35 cellular contexts compared by ENCODE assay signal in the genomic region with DNA sequence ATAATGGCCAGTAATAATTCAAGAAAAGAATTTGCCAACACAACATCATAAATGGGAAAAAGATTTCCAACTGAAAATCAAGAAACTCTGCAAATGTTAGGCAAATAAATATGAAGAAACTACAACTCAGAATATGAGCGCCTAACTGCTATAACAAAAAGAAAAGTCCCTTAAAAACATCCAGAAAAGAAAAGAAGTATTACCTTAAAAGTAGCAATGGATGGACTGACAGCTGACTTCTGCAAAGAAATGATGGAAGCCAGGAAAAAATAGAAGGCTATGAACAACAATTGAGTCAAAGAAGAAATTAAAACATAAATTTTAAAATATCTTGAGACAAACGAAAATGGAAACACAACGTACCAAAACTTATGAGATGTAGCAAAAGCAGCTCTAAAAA.
"Had no signal": no experiment of that assay in that cellular context is flagged by ENCODE, and none has a peak within 500 bp of the region (broad histone marks: within the 10 kb centered on the region; RNA-seq: fewer than 3 reads in every experiment).

No MANE protein-coding gene starts in this region.

- H3K9ac ChIP-seq: KMS-11 had no signal

- FAIRE-seq: astrocyte, bronchial epithelial cell, RCC 7860 had no signal

- H3K4me3 ChIP-seq: body of pancreas, PC-9 had no signal

- H3K4me2 ChIP-seq: KMS-11, PC-9 had no signal

- DNase-seq: activated CD4-positive, alpha-beta T cell treated with anti-CD3 and anti-CD28 coated beads for 1 hour; activated CD4-positive, alpha-beta T cell treated with anti-CD3 and anti-CD28 coated beads for 48 hours; activated CD4-positive, CD25-positive, alpha-beta regulatory T cell; activated CD8-positive, alpha-beta T cell treated with anti-CD3 and anti-CD28 coated beads for 36 hours; activated effector memory CD4-positive, alpha-beta T cell treated with anti-CD3 and anti-CD28 coated beads, Interleukin-2, amount 50 U/mL, for 16 hours; activated naive CD4-positive, alpha-beta T cell; activated naive CD4-positive, alpha-beta T cell treated with anti-CD3 and anti-CD28 coated beads, Interleukin-2, amount 50 U/mL, for 16 hours; activated naive CD8-positive, alpha-beta T cell treated with anti-CD3 and anti-CD28 coated beads for 36 hours; activated T-cell treated with anti-CD3 and anti-CD28 coated beads, Interleukin-2, amount 50 U/mL, for 1 hour; activated T-cell treated with anti-CD3 and anti-CD28 coated beads, Interleukin-2, amount 50 U/mL, for 72 hours; body of pancreas; caudate nucleus; cerebellar nuclear complex; NCI-H1048; NCI-H1105 treated with DMSO at 0.1 percent for 48 hours; NCI-H1436; NCI-H1694; NCI-H1930; NCI-H2081 treated with DMSO at 0.1 percent for 48 hours; NCI-H345; NCI-H524 treated with DMSO at 0.1 percent for 48 hours; PC-9; SIG-M5; T-helper 1 cell; T-helper 2 cell; T-helper 9 cell had no signal

- H3K27me3 ChIP-seq: body of pancreas had no signal

- H3K27ac ChIP-seq: body of pancreas, KMS-11, PC-9, RWPE1, VCaP had no signal

- ATAC-seq: activated CD8-positive, alpha-beta T cell treated with anti-CD3 and anti-CD28 coated beads for 36 hours; activated T-cell treated with anti-CD3 and anti-CD28 coated beads, Interleukin-2, amount 50 U/mL, for 72 hours; activated T-helper 17 cell treated with anti-CD3 and anti-CD28 coated beads, Interleukin-2, amount 50 U/mL, for 72 hours; body of pancreas; Right ventricle myocardium inferior; SK-N-SH treated with all-trans-retinoic acid at 6 μM for 48 hours had no signal

- H3K4me1 ChIP-seq: body of pancreas had no signal
